In the genomic region with DNA sequence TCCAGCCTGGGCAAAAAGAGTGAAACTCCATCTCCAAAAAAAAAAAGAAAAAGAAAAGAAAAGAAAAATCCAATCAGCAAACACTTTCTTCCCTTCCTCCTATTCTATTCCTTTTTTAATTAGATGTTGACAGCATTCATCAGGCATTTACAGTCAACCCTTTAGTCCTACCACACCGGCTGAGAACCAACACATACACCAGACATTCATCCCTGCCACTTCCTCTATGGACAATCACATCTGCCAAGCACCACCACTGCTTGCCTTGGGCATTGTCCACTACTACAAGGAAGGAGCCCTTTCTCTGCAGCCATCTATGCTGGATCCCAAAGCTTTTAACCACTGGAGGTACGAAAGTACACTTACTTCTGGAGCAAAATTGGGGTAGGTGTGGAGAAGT, we compare ENCODE assay signal across 28 cellular contexts. TPM values are rescaled to one million over a fixed set of nuclear protein-coding genes. Genes with fewer than 3 reads are reported as not detected.
"Had no signal": no experiment of that assay in that cellular context is flagged by ENCODE, and none has a peak within 500 bp of the region (broad histone marks: within the 10 kb centered on the region; RNA-seq: fewer than 3 reads in every experiment).

No MANE protein-coding gene starts in this region.

- H3K4me3 ChIP-seq: pancreas, prostate gland, right lobe of liver, sigmoid colon, stomach, thoracic aorta, thyroid gland, transverse colon, upper lobe of right lung, uterus had no signal

- ATAC-seq: naive thymus-derived CD8-positive, alpha-beta T cell; pancreas; right lobe of liver; stimulated activated naive B cell treated with anti-CD40 and anti-IgM and Interleukin-4, amounts not matched to agents 10 μg/mL and 1 μg/mL and 100 μg/mL, for 72 hours; upper lobe of right lung had no signal

- H3K27ac ChIP-seq: neutrophil, pancreas, prostate gland, right lobe of liver, stomach, thoracic aorta, thyroid gland, transverse colon, upper lobe of right lung, uterus had no signal

- H3K27me3 ChIP-seq: pancreas, right lobe of liver, sigmoid colon, stomach, thyroid gland, upper lobe of right lung, uterus had no signal

- H3K4me1 ChIP-seq: pancreas, prostate gland, right lobe of liver, sigmoid colon, stomach, thyroid gland, transverse colon, upper lobe of right lung, uterus had no signal

- DNase-seq: naive B cell; naive thymus-derived CD8-positive, alpha-beta T cell; nephron progenitor cell; nucleus accumbens; pancreas; right cardiac atrium; right lobe of liver; sigmoid colon; small intestine; stimulated activated CD4-positive, alpha-beta T cell treated with anti-CD3 and anti-CD28 coated beads, Interleukin-15, amount 100 ng/mL, for 24 hours; stimulated activated CD4-positive, alpha-beta T cell treated with anti-CD3 and anti-CD28 coated beads, Interleukin-2, amount 100 ng/mL, for 24 hours; stimulated activated CD4-positive, alpha-beta T cell treated with anti-CD3 and anti-CD28 coated beads, Interleukin-2, amount 100 ng/mL, for 48 hours; stimulated activated CD4-positive, alpha-beta T cell treated with anti-CD3 and anti-CD28 coated beads, Interleukin-4, amount 100 ng/mL, for 24 hours; stimulated activated naive B cell treated with anti-CD40 and anti-IgM and Interleukin-4, amounts not matched to agents 10 μg/mL and 1 μg/mL and 100 μg/mL, for 72 hours; stimulated activated naive CD4-positive, alpha-beta T cell treated with Interleukin-2 at 50 U/mL for 16 hours; stomach; thyroid gland; transverse colon; upper lobe of right lung; uterus had no signal

- H3K9me3 ChIP-seq: neutrophil, pancreas, prostate gland, right lobe of liver, sigmoid colon, stomach, thoracic aorta, thyroid gland, transverse colon, upper lobe of right lung, uterus had no signal

- H3K36me3 ChIP-seq: neutrophil, pancreas, prostate gland, right lobe of liver, sigmoid colon, stomach, thoracic aorta, thyroid gland, transverse colon, upper lobe of right lung, uterus had no signal

RNA-seq across cellular contexts. Expression of a gene that starts 9.4 kb away (rescaled TPM):
- total RNA-seq: naive thymus-derived CD8-positive, alpha-beta T cell; natural killer cell treated with Interleukin-12 subunit alpha and Interleukin-12 subunit beta and Interleukin-15 and Interleukin-18, amount 100 ng/mL, for 72 hours; neural crest cell; omental fat pad; osteocyte; pancreas; sigmoid colon; stomach; subcutaneous adipose tissue; thyroid gland had no signal
- polyA plus RNA-seq: naive thymus-derived CD8-positive, alpha-beta T cell; sigmoid colon had no signal
